8 cellular contexts compared by ENCODE assay signal in genomic region chr2:87636735-87637134, GRCh38.
DNase-seq lines count a peak whose midpoint lies in the region; ATAC-seq and TF ChIP-seq lines count a peak whose summit lies in the region.
"Not testable (repeated sequence)": the region's sequence is repeated elsewhere in the genome, so short reads cannot be mapped to it uniquely, and the experiment has no call there.

No MANE protein-coding gene starts in this region.

- not testable (repeated sequence) for H3K27me3 ChIP-seq in heart left ventricle; liver (ENCODE audit: control insufficient read depth in 4 of 4, insufficient read depth in 4 of 4, low read length in 3 of 4)

- not testable (repeated sequence) for H3K4me1 ChIP-seq in heart left ventricle
- peaks cover 0 to 11% (median 2%) of the 10 kb centered on the region in 4 donors for H3K4me1 ChIP-seq in liver (ENCODE audit: control insufficient read depth in 4 of 4, insufficient read depth in 4 of 4, low read length in 3 of 4)

- H3K9me3 Mint-ChIP-seq in activated CD4-positive, alpha-beta T cell treated with anti-CD3 and anti-CD28 coated beads, Interleukin-2, amount 10 ng/mL, durations not matched to agents 24 days and 14 days: not testable (repeated sequence)

- TF ChIP-seq POLR2A in heart left ventricle (IDR thresholded peaks at IDR 0.05): not testable (repeated sequence)

- ATAC-seq in heart left ventricle (peak; percentile 55 to 71 (median 60)), left ventricle myocardium superior (peak; percentile 67)

- TF ChIP-seq RAD21 in liver (IDR thresholded peaks at IDR 0.05): peak; percentile 16 to 27

- DNase-seq in D341Med (ENCODE audit: low spot score) (peak; percentile 0), fibroblast of the aortic adventitia (ENCODE audit: low read depth) (peak; percentile 4), globus pallidus (ENCODE audit: low spot score) (peak; percentile 17), heart left ventricle (peak in 1 of 5 donors; percentile 23), putamen (ENCODE audit: low spot score) (peak; percentile 4)
- DNase-seq in activated CD4-positive, alpha-beta T cell treated with anti-CD3 and anti-CD28 coated beads, Interleukin-2, amount 10 ng/mL, durations not matched to agents 24 days and 14 days: peak; percentile 48
- DNase-seq in left ventricle myocardium superior: not testable (repeated sequence)

- TF ChIP-seq CTCF in fibroblast of the aortic adventitia (IDR thresholded peaks at IDR 0.05; ENCODE audit: insufficient read depth, low read length); heart left ventricle (IDR thresholded peaks at IDR 0.05); liver (IDR thresholded peaks at IDR 0.05; ENCODE audit: low read depth, low read length, missing input control): not testable (repeated sequence)

- H3K9ac ChIP-seq in liver (ENCODE audit: low read depth in 1 of 2, low read length in 2 of 2): not testable (repeated sequence)

- not testable (repeated sequence) for H3K36me3 ChIP-seq in heart left ventricle; liver (ENCODE audit: control insufficient read depth in 4 of 4, insufficient read depth in 3 of 4, low read depth in 1 of 4, low read length in 3 of 4)

- H3K27ac Mint-ChIP-seq in activated CD4-positive, alpha-beta T cell treated with anti-CD3 and anti-CD28 coated beads, Interleukin-2, amount 10 ng/mL, durations not matched to agents 24 days and 14 days: peak overlapping the region; percentile 56

- not testable (repeated sequence) for H3K9me3 ChIP-seq in heart left ventricle; liver (ENCODE audit: control insufficient read depth in 4 of 4, low read length in 3 of 4)

- WGBS in heart left ventricle, 4 donors: 68 to 85% (median 75%) methylated on average over 5 to 6 of the region's 6 CpGs
- WGBS in liver: 66% methylated on average over 5 of the region's 6 CpGs

- H3K4me1 Mint-ChIP-seq in activated CD4-positive, alpha-beta T cell treated with anti-CD3 and anti-CD28 coated beads, Interleukin-2, amount 10 ng/mL, durations not matched to agents 24 days and 14 days: peaks cover 12% of the 10 kb centered on the region

- not testable (repeated sequence) for H3K4me3 ChIP-seq in fibroblast of the aortic adventitia (ENCODE audit: low read depth, low read length); heart left ventricle; liver (ENCODE audit: low read depth in 1 of 3, low read length in 3 of 3)

- not testable (repeated sequence) for H3K4me3 Mint-ChIP-seq in activated CD4-positive, alpha-beta T cell treated with anti-CD3 and anti-CD28 coated beads, Interleukin-2, amount 10 ng/mL, durations not matched to agents 24 days and 14 days

- H3K36me3 Mint-ChIP-seq in activated CD4-positive, alpha-beta T cell treated with anti-CD3 and anti-CD28 coated beads, Interleukin-2, amount 10 ng/mL, durations not matched to agents 24 days and 14 days (ENCODE audit: low read depth): not testable (repeated sequence)

- intact Hi-C loops in activated CD4-positive, alpha-beta T cell treated with anti-CD3 and anti-CD28 coated beads, Interleukin-2, amount 10 ng/mL, durations not matched to agents 24 days and 14 days (cut with micrococcal nuclease); heart left ventricle (cut with DNase I); left ventricle myocardium superior (cut with micrococcal nuclease): not testable (repeated sequence)

- H3K27ac ChIP-seq in heart left ventricle; liver (ENCODE audit: low read depth in 1 of 2, low read length in 2 of 2): not testable (repeated sequence)

- not testable (repeated sequence) for H3K27me3 Mint-ChIP-seq in activated CD4-positive, alpha-beta T cell treated with anti-CD3 and anti-CD28 coated beads, Interleukin-2, amount 10 ng/mL, durations not matched to agents 24 days and 14 days
